ENCODE assay signal across 9 cellular contexts in genomic region chr9:5509573-5509972, GRCh38. TPM values are rescaled to one million over a fixed set of nuclear protein-coding genes. Genes with fewer than 3 reads are reported as not detected.
DNase-seq lines count a peak whose midpoint lies in the region; ATAC-seq and TF ChIP-seq lines count a peak whose summit lies in the region.
"Had no signal": no experiment of that assay in that cellular context is flagged by ENCODE, and none has a peak within 500 bp of the region (broad histone marks: within the 10 kb centered on the region; RNA-seq: fewer than 3 reads in every experiment).

No MANE protein-coding gene starts in this region.

- peaks cover 12% of the 10 kb centered on the region for H3K9me3 ChIP-seq in mesodermal cell (ENCODE audit: control insufficient read depth, low read length)

- H3K4me3 Mint-ChIP-seq in central memory CD8-positive, alpha-beta T cell: peak overlapping the region; percentile 66

- intact Hi-C loops in lower leg skin (cut with DNase I; ENCODE audit: low total_unique reads): no loop called here

- peak overlapping the region; percentile 89 for H3K27ac Mint-ChIP-seq in central memory CD8-positive, alpha-beta T cell (ENCODE audit: low read depth)

- peaks cover 1% of the 10 kb centered on the region for H3K36me3 Mint-ChIP-seq in central memory CD8-positive, alpha-beta T cell (ENCODE audit: insufficient read depth)

- H3K4me3 ChIP-seq in AG10803 (ENCODE audit: low read length): peak overlapping the region; percentile 63
- H3K4me3 ChIP-seq in mesodermal cell (ENCODE audit: extremely low read depth, insufficient read depth, low read length, poor library complexity, severe bottlenecking): no peak overlapping the region
- no peak overlapping the region for H3K4me3 ChIP-seq in lower leg skin (ENCODE audit: low read depth, poor library complexity, severe bottlenecking)

- H3K36me3 ChIP-seq in mesodermal cell (ENCODE audit: control insufficient read depth, insufficient read depth, low read length): no peaks in the 10 kb centered on the region

- TF ChIP-seq POLR2A in lower leg skin (IDR thresholded peaks at IDR 0.05): no peak

- H3K27ac ChIP-seq in mesodermal cell (ENCODE audit: low read depth, low read length, severe bottlenecking): peak overlapping the region; percentile 97

- ATAC-seq in central memory CD8-positive, alpha-beta T cell (replicated peaks; ENCODE audit: extremely low read depth, poor library complexity, severe bottlenecking): no peak

- peaks cover 4% of the 10 kb centered on the region for H3K9me3 Mint-ChIP-seq in central memory CD8-positive, alpha-beta T cell

- TF ChIP-seq CTCF in AG10803 (conservative IDR thresholded peaks at IDR 0.05; ENCODE audit: low read length): no peak
- TF ChIP-seq CTCF in lower leg skin (IDR thresholded peaks at IDR 0.05): no peak

- H3K27me3 Mint-ChIP-seq in central memory CD8-positive, alpha-beta T cell: no peaks in the 10 kb centered on the region

- peak; percentile 96 for DNase-seq in AG10803 (ENCODE audit: low read depth)
- peak; percentile 13 for DNase-seq in LoVo (ENCODE audit: low spot score)
- no peak for DNase-seq in central memory CD8-positive, alpha-beta T cell (ENCODE audit: low spot score in 2 of 2)
- DNase-seq in lower leg skin (ENCODE audit: low spot score in 2 of 2): no peak
- no peak for DNase-seq in anterior cingulate cortex (lab: John Stamatoyannopoulos, UW)
- DNase-seq in NCI-H1436 treated with DMSO at 0.1 percent for 48 hours (lab: John Stamatoyannopoulos, UW): no peak
- DNase-seq in activated CD4-positive, CD25-positive, alpha-beta regulatory T cell (lab: John Stamatoyannopoulos, UW): no peak
- DNase-seq: SIG-M5 had no signal

- peaks cover 34% of the 10 kb centered on the region for H3K4me1 ChIP-seq in mesodermal cell (ENCODE audit: control insufficient read depth, insufficient read depth, low read length, poor library complexity, severe bottlenecking)

- WGBS in mesodermal cell (ENCODE audit: insufficient coverage in 2 of 2), 2 experiments: 44 to 56% methylated on average over 1 to 2 of the region's 2 CpGs
- WGBS in lower leg skin, 2 donors: 43 to 55% methylated on average over 2 of the region's 2 CpGs

- peaks cover 45% of the 10 kb centered on the region for H3K4me1 Mint-ChIP-seq in central memory CD8-positive, alpha-beta T cell

RNA-seq across cellular contexts. Expression of gene PDCD1LG2, which starts 0.8 kb away (rescaled TPM):
- 0.77 TPM for polyA plus RNA-seq in mesodermal cell (2013, experiment 1 of 2)
- 0.81 TPM for polyA plus RNA-seq in mesodermal cell (2013, experiment 2 of 2)
- 1 to 10 TPM in 2 of 4 donors, under 1 TPM in 1, not detected in 1; 0.63 to 2.5 (median 1.3) TPM for total RNA-seq in lower leg skin

RNA-seq across cellular contexts. Expression of gene CD274, which starts 59.2 kb away (rescaled TPM):
- 2.2 TPM for polyA plus RNA-seq in mesodermal cell (2013, experiment 1 of 2)
- polyA plus RNA-seq in mesodermal cell (2013, experiment 2 of 2): 0.61 TPM
- total RNA-seq in lower leg skin: 1 to 10 TPM in 1 of 4 donors, under 1 TPM in 3; 0.08 to 1.5 (median 0.50) TPM

Comparison
In these comparisons a context has a peak if more than half of its experiments do, and no peak if none do; other contexts are left out.
1. DNase-seq: peak in AG10803 (single experiment) and LoVo (single experiment); none in central memory CD8-positive, alpha-beta T cell (0 of 2), lower leg skin (0 of 2), anterior cingulate cortex (0 of 58), NCI-H1436 treated with DMSO at 0.1 percent for 48 hours (single experiment) and activated CD4-positive, CD25-positive, alpha-beta regulatory T cell (0 of 4).